24 cellular contexts compared by ENCODE assay signal in genomic region chr15:69501456-69501855, GRCh38. TPM values are rescaled to one million over a fixed set of nuclear protein-coding genes. Genes with fewer than 3 reads are reported as not detected.
DNase-seq lines count a peak whose midpoint lies in the region; ATAC-seq and TF ChIP-seq lines count a peak whose summit lies in the region.
"Had no signal": no experiment of that assay in that cellular context is flagged by ENCODE, and none has a peak within 500 bp of the region (broad histone marks: within the 10 kb centered on the region; RNA-seq: fewer than 3 reads in every experiment).

No MANE protein-coding gene starts in this region.

- H3K36me3 ChIP-seq in right atrium auricular region = no peaks in the 10 kb centered on the region
- H3K36me3 ChIP-seq: BE2C, BLaER1 had no signal

- no peak overlapping the region for H3K27ac ChIP-seq in right atrium auricular region
- H3K27ac ChIP-seq: 22Rv1, A549, BLaER1 had no signal

- ATAC-seq in HG02759 (IDR thresholded peaks at IDR 0.05; ENCODE audit: unreplicated experiment) = no peak
- ATAC-seq: A549, GM12878 had no signal

- no peaks in the 10 kb centered on the region for H3K9me3 ChIP-seq in right atrium auricular region
- H3K9me3 ChIP-seq: A549, BE2C, BLaER1 had no signal

- no peaks in the 10 kb centered on the region for H3K27me3 ChIP-seq in right atrium auricular region
- H3K27me3 ChIP-seq: BE2C, BLaER1 had no signal

- H3K4me3 ChIP-seq in right atrium auricular region = no peak overlapping the region
- H3K4me3 ChIP-seq: A549, BLaER1, GM12878 had no signal

- TF ChIP-seq CTCF in right atrium auricular region (IDR thresholded peaks at IDR 0.05) = no peak

- H3K4me1 ChIP-seq in right atrium auricular region = peaks cover 0 to 16% of the 10 kb centered on the region in 2 donors
- H3K4me1 ChIP-seq: A549, BE2C, BLaER1 had no signal

- intact Hi-C loops in cardiac septum (cut with DNase I) = no loop called here

- DNase-seq in right atrium auricular region (ENCODE audit: low spot score) (peak; percentile 42), cardiac septum (ENCODE audit: low spot score) (no peak), ecto neural progenitor cell (ENCODE audit: low spot score) (peak; percentile 29), islet precursor cell (peak; percentile 24), AG20443 (ENCODE audit: low spot score) (no peak)
- no peak for DNase-seq in stimulated activated CD4-positive, alpha-beta T cell treated with anti-CD3 and anti-CD28 coated beads, Interleukin-2, amount 100 ng/mL, for 24 hours
- DNase-seq: BE2C; C1 segment of cervical spinal cord; CD4-positive, alpha-beta memory T cell; CD4-positive, CD25-positive, alpha-beta regulatory T cell; CD8-positive, alpha-beta memory T cell; COR-L47; DMS 273 treated with DMSO at 0.1 percent for 48 hours; DMS153; DMS53; DMS79; DND-41; EL; GDM1 had no signal

RNA-seq across cellular contexts. Expression of gene RPLP1, which starts 48.8 kb away (rescaled TPM):
- total RNA-seq in right atrium auricular region (100 to 1,000 TPM; 560 to 705 TPM), cardiac septum (1,178 TPM)

Comparison
In these comparisons a context has a peak if more than half of its experiments do, and no peak if none do; other contexts are left out.
1. DNase-seq: peak in right atrium auricular region (single experiment), ecto neural progenitor cell (single experiment) and islet precursor cell (single experiment); none in cardiac septum (single experiment), stimulated activated CD4-positive, alpha-beta T cell treated with anti-CD3 and anti-CD28 coated beads, Interleukin-2, amount 100 ng/mL, for 24 hours (0 of 2) and AG20443 (single experiment).